ENCODE assay signal across 1 cellular context in the genomic region with DNA sequence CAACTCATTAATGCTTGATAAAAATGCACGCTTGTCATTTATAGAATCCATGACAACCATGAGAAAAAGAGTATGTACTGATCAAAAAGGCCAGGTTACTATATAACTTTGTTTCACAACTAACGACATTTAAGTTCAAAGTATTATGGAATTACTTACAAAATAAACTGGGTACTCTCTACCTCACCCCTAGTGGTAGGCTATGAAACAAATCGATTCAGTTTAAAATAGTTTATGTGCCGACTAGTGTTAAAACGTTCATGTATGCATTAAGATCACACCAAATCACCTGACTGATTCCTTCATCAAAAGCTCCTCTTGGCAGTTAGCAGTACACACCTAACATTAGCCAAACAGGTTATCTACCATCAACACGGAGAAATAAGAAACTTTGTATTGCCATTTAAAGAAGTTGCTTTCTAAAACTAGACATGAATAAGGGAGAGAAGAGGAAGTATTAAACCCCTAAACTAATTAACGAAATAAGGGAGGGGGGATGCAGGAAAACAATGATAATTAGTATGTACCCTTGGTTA.
TF ChIP-seq lines count a peak whose summit lies in the region.

No MANE protein-coding gene starts in this region.

TF ChIP-seq in IMR-90, 13 proteins besides CTCF, POLR2A, EP300 and RAD21 (continued from another document):
- TF ChIP-seq MAZ (IDR thresholded peaks at IDR 0.05; ENCODE audit: borderline replicate concordance, low read depth, low read length): no peak
